In genomic region chr7:80729586-80730320, GRCh38 we compare ENCODE assay signal across 16 cellular contexts.
DNase-seq lines count a peak whose midpoint lies in the region; ATAC-seq and TF ChIP-seq lines count a peak whose summit lies in the region.
"Had no signal": no experiment of that assay in that cellular context is flagged by ENCODE, and none has a peak within 500 bp of the region (broad histone marks: within the 10 kb centered on the region; RNA-seq: fewer than 3 reads in every experiment).

No MANE protein-coding gene starts in this region.

- POLR2A ChIA-PET in Panc1 (lab: Charles Lee), result no interaction called here

- CTCF ChIA-PET in Panc1 (lab: Charles Lee), result no interaction called here

- no peaks in the 10 kb centered on the region for H3K36me3 ChIP-seq in Panc1 (ENCODE audit: control insufficient read depth, insufficient read depth, low read length)
- H3K36me3 ChIP-seq: pancreas had no signal

- no peaks in the 10 kb centered on the region for H3K27me3 ChIP-seq in Panc1 (ENCODE audit: control insufficient read depth, insufficient read depth, low read length)
- H3K27me3 ChIP-seq: pancreas had no signal

- intact Hi-C loops in Panc1 (cut with micrococcal nuclease; ENCODE audit: unreplicated experiment), result no loop called here

- H3K9me3 ChIP-seq in Panc1 (ENCODE audit: control insufficient read depth, insufficient read depth, low read depth, low read length), result 0 out of 2 replicates have a peak, but pooled peaks cover 3% of the 10 kb centered on the region
- H3K9me3 ChIP-seq: pancreas had no signal

- H3K4me1 ChIP-seq in Panc1 (ENCODE audit: control insufficient read depth, insufficient read depth, low read length), result no peaks in the 10 kb centered on the region; the same call in 1 of the 2 replicates
- H3K4me1 ChIP-seq: pancreas had no signal

- no TSS peak for BruUV-seq in Panc1 (replicated peaks; lab: Mats Ljungman, UMichigan)

- no peak for TF ChIP-seq CTCF in Panc1 (IDR thresholded peaks at IDR 0.05)
- TF ChIP-seq CTCF in fibroblast of pulmonary artery (IDR thresholded peaks at IDR 0.05; ENCODE audit: low read length, missing control alignments), result no peak

- peak overlapping the region; percentile 61; the same call in 1 of the 2 replicates for H3K27ac ChIP-seq in Panc1 (ENCODE audit: low read length)
- H3K27ac ChIP-seq: pancreas had no signal

- in situ Hi-C loops in Panc1 (cut with HindIII; ENCODE audit: low pct_unique_long_range_greater_than_20kb, low sequenced_read_pairs), result no loop called here

- DNase-seq in GM03348 (ENCODE audit: low spot score), result peak; percentile 45
- DNase-seq in Panc1 (ENCODE audit: low read depth, low spot score), result no peak
- DNase-seq in fibroblast of pulmonary artery (ENCODE audit: low read depth), result peak; percentile 44
- peak; percentile 18 for DNase-seq in pons (ENCODE audit: low spot score)
- no peak for DNase-seq in NCI-H1092 treated with DMSO at 0.1 percent for 48 hours (lab: John Stamatoyannopoulos, UW)
- DNase-seq in T-helper 1 cell, result no peak
- no peak for DNase-seq in DMS 273 treated with DMSO at 0.1 percent for 48 hours (lab: John Stamatoyannopoulos, UW)
- DNase-seq: activated CD4-positive, CD25-positive, alpha-beta regulatory T cell treated with anti-CD3 and anti-CD28 coated beads, Interleukin-2, amount 50 U/mL, for 72 hours; activated naive CD4-positive, alpha-beta T cell; effector CD8-positive, alpha-beta T cell; kidney; NCI-H1930; NCI-H748 treated with DMSO at 0.1 percent for 48 hours; pancreas; SHP77 had no signal

- peak; percentile 71 for ATAC-seq in Panc1
- no peak for ATAC-seq in HG03039 (IDR thresholded peaks at IDR 0.05; ENCODE audit: unreplicated experiment)
- ATAC-seq: pancreas had no signal

- H3K4me3 ChIP-seq in Panc1 (ENCODE audit: low read depth in 2 of 2, low read length in 2 of 2), result no peak overlapping the region
- no peak overlapping the region for H3K4me3 ChIP-seq in fibroblast of pulmonary artery (replicated peaks; ENCODE audit: low read depth, low read length)
- H3K4me3 ChIP-seq: pancreas had no signal

Comparison
In these comparisons a context has a peak if more than half of its experiments do, and no peak if none do; other contexts are left out.
1. DNase-seq: peak in GM03348 (single experiment), fibroblast of pulmonary artery (single experiment) and pons (single experiment); none in Panc1 (single experiment), NCI-H1092 treated with DMSO at 0.1 percent for 48 hours (single experiment), T-helper 1 cell (0 of 5) and DMS 273 treated with DMSO at 0.1 percent for 48 hours (single experiment).